2 cellular contexts compared by ENCODE assay signal in genomic region chr7:45384499-45384898, GRCh38.
TF ChIP-seq lines count a peak whose summit lies in the region.

No MANE protein-coding gene starts in this region.

TF ChIP-seq in A549, 52 proteins besides CTCF, POLR2A, EP300 and RAD21 (continued from another document):
- TF ChIP-seq FOSL2 (IDR thresholded peaks at IDR 0.05) (no peak), FOSL2 (CRISPR knock-in tag; IDR thresholded peaks at IDR 0.05) (no peak), USF2 (IDR thresholded peaks at IDR 0.05) (no peak), MAFK (IDR thresholded peaks at IDR 0.05; ENCODE audit: partially characterized antibody) (no peak), ZFP36 (IDR thresholded peaks at IDR 0.05; ENCODE audit: borderline replicate concordance, partially characterized antibody) (no peak), RARB (CRISPR knock-in tag; IDR thresholded peaks at IDR 0.05) (no peak), EHMT2 (IDR thresholded peaks at IDR 0.05; ENCODE audit: low read depth) (no peak), RFX5 (IDR thresholded peaks at IDR 0.05) (no peak)
TF ChIP-seq in A549: peak in this region for 0.

TF ChIP-seq in HepG2, 621 proteins besides CTCF, POLR2A, EP300 and RAD21 (continued from another document):
- TF ChIP-seq PRDM10 (CRISPR knock-in tag; IDR thresholded peaks at IDR 0.05; ENCODE audit: low read depth), result no peak
- no peak for TF ChIP-seq ZNF260 (CRISPR knock-in tag; IDR thresholded peaks at IDR 0.05; ENCODE audit: borderline replicate concordance, low read depth)
- TF ChIP-seq YEATS4 (CRISPR knock-in tag; IDR thresholded peaks at IDR 0.05; ENCODE audit: borderline replicate concordance), result no peak
- no peak for TF ChIP-seq HBP1 (CRISPR knock-in tag; IDR thresholded peaks at IDR 0.05; ENCODE audit: low read depth)
- TF ChIP-seq BATF2 (CRISPR knock-in tag; IDR thresholded peaks at IDR 0.05), result no peak
